Comparison of ENCODE assay signal across 20 cellular contexts in the genomic region with DNA sequence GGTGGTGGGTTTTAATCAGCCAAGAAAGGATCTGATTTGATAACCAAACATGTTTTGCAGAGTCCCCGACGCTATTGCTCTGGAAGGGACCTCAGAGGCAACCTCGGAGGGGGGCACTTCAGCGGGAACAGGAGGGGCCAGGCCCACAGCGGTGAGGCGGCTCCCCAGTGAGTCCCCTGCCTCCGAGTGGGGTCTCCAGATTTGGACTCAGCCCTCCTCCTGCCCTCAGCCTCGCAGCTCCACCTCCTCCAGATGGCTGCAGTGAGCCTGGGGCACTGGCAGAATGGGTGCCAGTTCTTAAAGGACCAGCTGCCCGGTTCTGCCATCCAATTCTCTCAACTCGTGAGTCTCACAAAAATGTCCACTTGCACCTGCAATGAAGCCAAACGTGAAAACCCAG.
A peak's percentile ranks its signal among the peaks of the same experiment; 100 is the strongest.
DNase-seq lines count a peak whose midpoint lies in the region; TF ChIP-seq lines count a peak whose summit lies in the region.
"Had no signal": no experiment of that assay in that cellular context is flagged by ENCODE, and none has a peak within 500 bp of the region (broad histone marks: within the 10 kb centered on the region; RNA-seq: fewer than 3 reads in every experiment).

No MANE protein-coding gene starts in this region.

- no CpG with 5 or more reads among the region's 11 CpGs for WGBS in neuronal stem cell (ENCODE audit: extremely low coverage in 2 of 2, insufficient read length in 2 of 2, insufficient replicate concordance in 1 of 2), 2 donors
- WGBS in hepatocyte (ENCODE audit: low lambda C conversion rate, missing lambda C conversion rate) = 90% methylated on average over 10 of the region's 11 CpGs

- H3K27ac ChIP-seq in HEK293 (ENCODE audit: extremely low read depth, low read depth, low read length) (no peak overlapping the region), coronary artery (no peak overlapping the region), neuronal stem cell (replicated peaks; ENCODE audit: low read length) (no peak overlapping the region), hepatocyte (no peak overlapping the region)
- H3K27ac ChIP-seq: RWPE1, SK-N-MC had no signal

- H3K79me2 ChIP-seq in hepatocyte = no peaks in the 10 kb centered on the region

- H3K36me3 ChIP-seq in HEK293 (ENCODE audit: control insufficient read depth in 2 of 2, insufficient read depth in 1 of 2, low read length in 2 of 2) = no peaks in the 10 kb centered on the region
- no peaks in the 10 kb centered on the region for H3K36me3 ChIP-seq in neuronal stem cell (replicated peaks in 1 of 2; ENCODE audit: control insufficient read depth in 2 of 2, insufficient read depth in 2 of 2, low read length in 2 of 2)
- no peaks in the 10 kb centered on the region for H3K36me3 ChIP-seq in hepatocyte (replicated peaks; ENCODE audit: insufficient read depth, low read depth)

- no peak overlapping the region for H2BK12ac ChIP-seq in neuronal stem cell (ENCODE audit: low read length)

- H3K9me3 Mint-ChIP-seq in Calu3 (ENCODE audit: low read depth, unreplicated experiment) = peaks cover 5% of the 10 kb centered on the region

- H3K9me3 ChIP-seq in HEK293 (ENCODE audit: control insufficient read depth, insufficient read depth, low read depth, low read length) = no peaks in the 10 kb centered on the region
- H3K9me3 ChIP-seq in neuronal stem cell (replicated peaks in 1 of 2; ENCODE audit: control insufficient read depth in 2 of 2, insufficient read depth in 1 of 2, low read depth in 1 of 2, low read length in 2 of 2) = no peaks in the 10 kb centered on the region
- H3K9me3 ChIP-seq in hepatocyte (ENCODE audit: low read depth) = no peaks in the 10 kb centered on the region

- H3K9me2 ChIP-seq in hepatocyte (replicated peaks; ENCODE audit: insufficient read depth) = no peaks in the 10 kb centered on the region

- H3K4me3 Mint-ChIP-seq in Calu3 (ENCODE audit: low read depth, unreplicated experiment) = no peak overlapping the region
- H3K4me3 Mint-ChIP-seq: CD8-positive, alpha-beta T cell had no signal

- H3K4me1 ChIP-seq in HEK293 (ENCODE audit: control insufficient read depth, insufficient read depth, low read length) (peaks cover 3% of the 10 kb centered on the region; the same call in 1 of the 2 replicates), neuronal stem cell (ENCODE audit: control insufficient read depth in 2 of 2, insufficient read depth in 1 of 2, low read depth in 1 of 2, low read length in 2 of 2) (peaks cover 0 to 10% of the 10 kb centered on the region in 2 donors), hepatocyte (ENCODE audit: insufficient read depth) (no peaks in the 10 kb centered on the region)

- no peaks in the 10 kb centered on the region for H4K20me1 ChIP-seq in hepatocyte (ENCODE audit: insufficient read depth, poor library complexity, severe bottlenecking)

- peak overlapping the region; percentile 31 for H2BK5ac ChIP-seq in neuronal stem cell (ENCODE audit: low read length)

- H3K27me3 Mint-ChIP-seq in Calu3 (ENCODE audit: unreplicated experiment) = no peaks in the 10 kb centered on the region

- intact Hi-C loops in Calu3 (cut with micrococcal nuclease; ENCODE audit: unreplicated experiment) = no loop called here

- no peak overlapping the region for H4K91ac ChIP-seq in neuronal stem cell (ENCODE audit: low read depth, low read length, poor library complexity)

- H3K4me1 Mint-ChIP-seq in Calu3 (ENCODE audit: low read depth, unreplicated experiment) = peaks cover 10% of the 10 kb centered on the region

- no peak overlapping the region for H2BK120ac ChIP-seq in neuronal stem cell (ENCODE audit: low read depth, low read length)

- H3K4me3 ChIP-seq in HEK293 (ENCODE audit: low read depth, low read length) (no peak overlapping the region), coronary artery (no peak overlapping the region), neuronal stem cell (ENCODE audit: low read length in 2 of 2) (no peak overlapping the region), hepatocyte (no peak overlapping the region)
- H3K4me3 ChIP-seq: SK-N-MC had no signal

- no peak overlapping the region for H3K4ac ChIP-seq in neuronal stem cell (ENCODE audit: low read length)

- peaks cover 0 to 10% (median 0%) of the 10 kb centered on the region in 3 experiments for H3K27me3 ChIP-seq in neuronal stem cell (ENCODE audit: control insufficient read depth in 3 of 3, insufficient read depth in 3 of 3, low read depth in 1 of 3, low read length in 3 of 3)
- H3K27me3 ChIP-seq in hepatocyte = no peaks in the 10 kb centered on the region

- POLR2A ChIA-PET in HEK293 (lab: Yijun Ruan, JAX) = no interaction called here

- no peaks in the 10 kb centered on the region for H3K79me1 ChIP-seq in neuronal stem cell (ENCODE audit: low read depth, low read length)

- CTCF ChIA-PET in HEK293 (lab: Yijun Ruan, JAX) (interaction anchor here (0.7 kb wide), 2 partner anchors 118 to 244 kb away, joined by 3 to 4 read pairs; no protein-coding TSS in a partner anchor), Calu3 (lab: Charles Lee) (no interaction called here)

- H3K14ac ChIP-seq in neuronal stem cell (ENCODE audit: low read length) = no peak overlapping the region

- peak overlapping the region; percentile 23 for H2BK15ac ChIP-seq in neuronal stem cell (ENCODE audit: low read length)

- no peak for TF ChIP-seq CTCF in HEK293 (tag by site-specific recombination; IDR thresholded peaks at IDR 0.05)
- TF ChIP-seq CTCF in coronary artery (IDR thresholded peaks at IDR 0.05) = no peak
- no peak for TF ChIP-seq CTCF in hepatocyte (IDR thresholded peaks at IDR 0.05; ENCODE audit: poor library complexity)
- TF ChIP-seq CTCF in Calu3 (IDR thresholded peaks at IDR 0.05; ENCODE audit: unreplicated experiment) = no peak

- H3K4me2 ChIP-seq in neuronal stem cell (ENCODE audit: insufficient read depth, low read length, poor library complexity, severe bottlenecking) = no peak overlapping the region
- H3K4me2 ChIP-seq in hepatocyte = no peak overlapping the region

- H3K9ac ChIP-seq in neuronal stem cell (ENCODE audit: low read depth, low read length, poor library complexity) = no peak overlapping the region

- H3K27ac Mint-ChIP-seq in Calu3 (ENCODE audit: unreplicated experiment) = no peak overlapping the region
- H3K27ac Mint-ChIP-seq: CD8-positive, alpha-beta T cell had no signal

- H2AFZ ChIP-seq in neuronal stem cell (ENCODE audit: low read length) (no peak overlapping the region), hepatocyte (no peak overlapping the region)

- H2AK5ac ChIP-seq in neuronal stem cell (ENCODE audit: low read depth, low read length) = peak overlapping the region; percentile 53

- no peak overlapping the region for H4K8ac ChIP-seq in neuronal stem cell (ENCODE audit: low read depth, low read length)

- DNase-seq in NCI-H2171 treated with DMSO at 0.1 percent for 48 hours (lab: John Stamatoyannopoulos, UW) (peak; percentile 5), NCI-H2171 (lab: John Stamatoyannopoulos, UW) (no peak), coronary artery (ENCODE audit: low spot score) (peak; percentile 56), neuronal stem cell (ENCODE audit: low spot score) (no peak), hepatocyte (ENCODE audit: low spot score) (no peak), Calu3 (no peak)
- DNase-seq in NK-92 treated with Interleukin-12 subunit alpha and Interleukin-12 subunit beta, amount 100 ng/mL, for 24 hours (lab: John Stamatoyannopoulos, UW) = no peak
- DNase-seq: 8988T; CD8-positive, alpha-beta T cell; EL; GOT3; Karpas-422; NCI-H1694; NCI-H2081; NCI-H82; PC-3; SHP77 treated with DMSO at 0.1 percent for 48 hours had no signal

- peak overlapping the region; percentile 78 for H3K18ac ChIP-seq in neuronal stem cell (ENCODE audit: low read length)

- H3K36me3 Mint-ChIP-seq in Calu3 (ENCODE audit: insufficient read depth, unreplicated experiment) = no peaks in the 10 kb centered on the region
- H3K36me3 Mint-ChIP-seq: CD8-positive, alpha-beta T cell had no signal

- no TSS peak for BruUV-seq in Calu3 (replicated peaks; lab: Mats Ljungman, UMichigan)

- no peak overlapping the region for H3K23ac ChIP-seq in neuronal stem cell (ENCODE audit: low read depth, low read length, poor library complexity)

TF ChIP-seq in HEK293, 187 proteins besides CTCF, POLR2A, EP300 and RAD21:
- TF ChIP-seq ZNF214 (tag by site-specific recombination; IDR thresholded peaks at IDR 0.05; ENCODE audit: borderline replicate concordance) (no peak), ZNF501 (tag by site-specific recombination; IDR thresholded peaks at IDR 0.05) (no peak), GLIS1 (tag by site-specific recombination; IDR thresholded peaks at IDR 0.05) (peak; percentile 63)

Comparison
In these comparisons a context has a peak if more than half of its experiments do, and no peak if none do; other contexts are left out.
1. DNase-seq: peak in NCI-H2171 treated with DMSO at 0.1 percent for 48 hours (single experiment) and coronary artery (single experiment); none in NCI-H2171 (single experiment), neuronal stem cell (single experiment), hepatocyte (single experiment), Calu3 (single experiment) and NK-92 treated with Interleukin-12 subunit alpha and Interleukin-12 subunit beta, amount 100 ng/mL, for 24 hours (single experiment).